8 cellular contexts compared by ENCODE assay signal in the genomic region with DNA sequence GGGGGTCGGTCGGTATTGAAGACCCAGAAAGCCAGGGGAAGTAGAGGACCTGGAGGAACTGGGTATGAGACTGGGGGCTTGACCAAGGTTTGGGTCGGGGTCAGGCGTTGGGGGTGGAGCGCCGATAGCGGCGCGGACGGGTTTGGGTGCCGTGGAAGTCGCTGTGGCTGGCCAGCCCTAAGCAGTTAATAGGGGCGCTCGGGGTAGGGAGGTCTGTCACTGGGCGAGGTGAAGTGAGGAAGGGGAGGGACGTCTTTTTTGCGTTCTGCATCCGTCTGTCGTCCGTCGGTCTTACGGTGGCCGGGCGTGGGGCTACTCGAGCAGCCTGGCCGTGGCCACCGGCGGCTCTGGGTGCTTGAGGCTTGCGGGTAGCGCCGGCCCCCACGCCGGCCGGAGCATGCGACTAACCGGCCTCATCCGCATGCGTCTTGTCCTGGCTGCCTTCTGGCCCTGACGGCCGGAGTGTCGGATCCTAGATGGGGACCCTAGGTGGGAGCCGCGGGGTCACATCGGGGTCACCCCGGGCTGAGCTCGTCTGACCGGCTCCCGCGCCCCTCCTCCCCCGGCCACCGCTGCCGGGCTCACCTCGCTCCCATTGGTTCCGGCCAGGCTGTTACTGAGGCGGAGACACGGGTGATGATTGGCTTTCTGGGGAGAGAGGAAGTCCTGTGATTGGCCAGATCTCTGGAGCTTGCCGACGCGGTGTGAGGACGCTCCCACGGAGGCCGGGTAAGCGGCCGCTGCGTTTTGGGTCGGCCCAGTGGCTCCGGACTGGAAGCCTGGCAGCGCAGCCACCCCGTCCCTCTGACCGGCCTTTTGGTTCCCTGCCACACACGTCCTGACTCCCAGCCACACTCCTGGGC. TPM values are rescaled to one million over a fixed set of nuclear protein-coding genes. Genes with fewer than 3 reads are reported as not detected.
DNase-seq lines count a peak whose midpoint lies in the region; ATAC-seq, FAIRE-seq and TF ChIP-seq lines count a peak whose summit lies in the region.

No MANE protein-coding gene starts in this region.

- in situ Hi-C loops in Caki2 (cut with HindIII; ENCODE audit: low pct_unique_long_range_greater_than_20kb, low sequenced_read_pairs): no loop called here

- CTCF ChIA-PET in OCI-LY7 (lab: Charles Lee; ENCODE audit: unreplicated experiment): interaction anchor here (0.5 to 1.2 kb wide), 2 partner anchors 10 to 630 kb away, joined by 4 to 9 read pairs; no protein-coding TSS in a partner anchor

- peak; percentile 89 for DNase-seq in Caki2 (ENCODE audit: low read depth)
- peak; percentile 97 for DNase-seq in HTR-8/SVneo (ENCODE audit: insufficient read length, low spot score)
- peak; percentile 91 for DNase-seq in OCI-LY7 (ENCODE audit: low spot score)
- peak; percentile 82 for DNase-seq in activated T-cell treated with anti-CD3 and anti-CD28 coated beads for 48 hours (ENCODE audit: low read depth)
- DNase-seq in epithelial cell of esophagus (ENCODE audit: low read depth): peak; percentile 96
- DNase-seq in middle frontal gyrus (ENCODE audit: extremely low spot score, low spot score): peak; percentile 97
- peak; percentile 80 for DNase-seq in stimulated activated CD8-positive, alpha-beta memory T cell treated with anti-CD3 and anti-CD28 coated beads, Interleukin-4, amount 100 ng/mL, for 24 hours (ENCODE audit: low read depth)

- peak; percentile 96 for FAIRE-seq in HTR-8/SVneo (lab: Jason Lieb, UNC)

- peak overlapping the region; percentile 95 for H3K4me2 ChIP-seq in OCI-LY7 (ENCODE audit: low read length)

- peaks cover 20% of the 10 kb centered on the region; the same call in 1 of the 2 replicates for H4K20me1 ChIP-seq in OCI-LY7 (ENCODE audit: insufficient read depth, low read length)

- peak; percentile 42 for ATAC-seq in GM19468 (IDR thresholded peaks at IDR 0.05; ENCODE audit: extremely low read depth, unreplicated experiment)

- intact Hi-C loops in OCI-LY7 (cut with micrococcal nuclease; ENCODE audit: unreplicated experiment): loop anchor here (5.0 kb wide), 1 partner anchor 362 kb away; the partner anchor contains the start of genes POLR2A and SLC35G6

- H3K36me3 ChIP-seq in OCI-LY7 (ENCODE audit: insufficient read depth, low read length): peaks cover 47% of the 10 kb centered on the region

- peak overlapping the region; percentile 79 for H3K4me3 ChIP-seq in OCI-LY7 (ENCODE audit: low read depth, low read length, poor library complexity, severe bottlenecking)
- peak overlapping the region; percentile 87 for H3K4me3 ChIP-seq in epithelial cell of esophagus (ENCODE audit: low read length)

- POLR2A ChIA-PET in OCI-LY7 (lab: Charles Lee): interaction anchor here (0.9 to 1.0 kb wide), 2 partner anchors 10 to 158 kb away, joined by 4 to 5 read pairs; partner anchors contain the start of gene TP53

- H2AFZ ChIP-seq in OCI-LY7 (ENCODE audit: low read length): no peak overlapping the region; the same call in 1 of the 2 replicates

- H3K27ac ChIP-seq in OCI-LY7 (ENCODE audit: low read depth, low read length, poor library complexity, severe bottlenecking): peak overlapping the region; percentile 92

- TF ChIP-seq CTCF in OCI-LY7 (conservative IDR thresholded peaks at IDR 0.05; ENCODE audit: low read length): no peak
- no peak for TF ChIP-seq CTCF in epithelial cell of esophagus (IDR thresholded peaks at IDR 0.05; ENCODE audit: insufficient read depth, low read depth, low read length, missing control alignments)

- H3K9me2 ChIP-seq in OCI-LY7 (ENCODE audit: insufficient read depth, low read length): no peaks in the 10 kb centered on the region

- peaks cover 36% of the 10 kb centered on the region; the same call in 1 of the 2 replicates for H3K79me2 ChIP-seq in OCI-LY7 (ENCODE audit: insufficient read depth, low read depth, low read length)

- no peaks in the 10 kb centered on the region for H3K9me3 ChIP-seq in OCI-LY7 (ENCODE audit: low read length)

- BruUV-seq in OCI-LY7 (replicated peaks; lab: Mats Ljungman, UMichigan): no TSS peak

- H3K4me1 ChIP-seq in OCI-LY7 (ENCODE audit: insufficient read depth, low read length, poor library complexity, severe bottlenecking): peaks cover 26% of the 10 kb centered on the region

RNA-seq across cellular contexts. Expression of gene TMEM88, which starts 10.3 kb away (rescaled TPM):
- not detected in 2 replicates for total RNA-seq in Caki2 (2014; rRNA removed; shearing (Covaris generic); ENCODE audit: low replicate concordance)
- total RNA-seq in OCI-LY7 (2014; rRNA removed; shearing (Covaris generic)): 0.41 TPM in 1 of 2 replicates, not detected in the other
- total RNA-seq in OCI-LY7 (2022): 3.8 and 4.0 TPM in 2 replicates

RNA-seq across cellular contexts. Expression of gene KDM6B, which starts 10.5 kb away (rescaled TPM):
- total RNA-seq in Caki2 (2014; rRNA removed; shearing (Covaris generic); ENCODE audit: low replicate concordance): 0.27 TPM in 1 of 2 replicates, not detected in the other
- 4.4 and 10.0 TPM in 2 replicates for total RNA-seq in OCI-LY7 (2014; rRNA removed; shearing (Covaris generic))
- total RNA-seq in OCI-LY7 (2022): 46.4 and 62.9 TPM in 2 replicates

RNA-seq across cellular contexts. Expression of gene NAA38, which starts 12.8 kb away (rescaled TPM):
- total RNA-seq in Caki2 (2014; rRNA removed; shearing (Covaris generic); ENCODE audit: low replicate concordance): 52.9 and 61.3 TPM in 2 replicates
- 168 and 205 TPM in 2 replicates for total RNA-seq in OCI-LY7 (2014; rRNA removed; shearing (Covaris generic))
- 149 and 153 TPM in 2 replicates for total RNA-seq in OCI-LY7 (2022)

RNA-seq across cellular contexts. Expression of gene CYB5D1, which starts 13.3 kb away (rescaled TPM):
- total RNA-seq in Caki2 (2014; rRNA removed; shearing (Covaris generic); ENCODE audit: low replicate concordance): 4.6 and 4.7 TPM in 2 replicates
- 16.9 and 18.1 TPM in 2 replicates for total RNA-seq in OCI-LY7 (2014; rRNA removed; shearing (Covaris generic))
- 19.3 and 24.8 TPM in 2 replicates for total RNA-seq in OCI-LY7 (2022)

RNA-seq across cellular contexts. Expression of gene CHD3, which starts 44.1 kb away (rescaled TPM):
- 21.3 and 23.8 TPM in 2 replicates for total RNA-seq in Caki2 (2014; rRNA removed; shearing (Covaris generic); ENCODE audit: low replicate concordance)
- 42.5 and 59.6 TPM in 2 replicates for total RNA-seq in OCI-LY7 (2014; rRNA removed; shearing (Covaris generic))
- 124 and 126 TPM in 2 replicates for total RNA-seq in OCI-LY7 (2022)

Comparison
In these comparisons a context has a peak if more than half of its experiments do, and no peak if none do; other contexts are left out.
1. Peak in every context shown above with its lines: DNase-seq, ATAC-seq, H3K4me3 ChIP-seq and H3K27ac ChIP-seq.